ENCODE assay signal across 20 cellular contexts in the genomic region with DNA sequence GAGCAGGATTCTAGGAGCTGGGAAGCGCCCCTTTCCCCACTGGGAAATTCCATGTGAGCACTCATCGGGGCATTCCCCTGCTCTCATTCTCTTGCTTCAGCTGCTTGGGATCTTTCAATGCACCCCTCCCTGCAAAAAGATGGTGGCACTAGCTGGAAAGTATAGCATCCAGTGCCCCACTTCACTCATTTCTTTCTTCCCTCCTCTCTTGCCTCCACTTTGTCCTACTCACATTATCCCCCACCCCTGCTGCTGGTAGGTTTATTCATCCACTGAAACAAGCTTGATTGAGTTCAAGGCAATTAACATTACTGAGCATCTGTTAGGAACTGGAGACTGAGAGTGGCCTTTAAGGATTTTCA.
DNase-seq lines count a peak whose midpoint lies in the region; ATAC-seq, FAIRE-seq and TF ChIP-seq lines count a peak whose summit lies in the region.
"Had no signal": no experiment of that assay in that cellular context is flagged by ENCODE, and none has a peak within 500 bp of the region (broad histone marks: within the 10 kb centered on the region; RNA-seq: fewer than 3 reads in every experiment).

No MANE protein-coding gene starts in this region.

- H3K27me3 ChIP-seq in SK-N-SH (ENCODE audit: insufficient read depth) (no peaks in the 10 kb centered on the region), layer of hippocampus (ENCODE audit: control insufficient read depth, insufficient read depth, low read length) (no peaks in the 10 kb centered on the region)
- H3K27me3 ChIP-seq: BLaER1, upper lobe of right lung had no signal

- CTCF ChIA-PET in SK-N-SH (lab: Yijun Ruan, JAX): interaction anchor here (1.0 to 10.4 kb wide), 11 partner anchors 15 to 472 kb away, joined by 3 to 135 read pairs (median 22); a partner anchor contains a TSS

- 0 out of 2 replicates have a peak overlapping the region, but pooled peaks have one; percentile 42 for H3K9ac ChIP-seq in SK-N-SH
- H3K9ac ChIP-seq: BLaER1 had no signal

- peaks cover 3 to 12% of the 10 kb centered on the region in 2 experiments for H3K36me3 ChIP-seq in SK-N-SH (replicated peaks in 1 of 2; ENCODE audit: control insufficient read depth in 1 of 2, insufficient read depth in 2 of 2, low read length in 1 of 2)

- no peak overlapping the region for H3K4me3 ChIP-seq in SK-N-SH (ENCODE audit: low read depth in 2 of 2, low read length in 1 of 2)
- H3K4me3 ChIP-seq: BLaER1, upper lobe of right lung had no signal

- ATAC-seq in SK-N-SH treated with all-trans-retinoic acid at 6 μM for 48 hours: no peak
- ATAC-seq: upper lobe of right lung had no signal

- no peak for TF ChIP-seq EP300 in SK-N-SH (IDR thresholded peaks at IDR 0.05; ENCODE audit: borderline replicate concordance in 1 of 2, low read depth in 1 of 2, low read length in 1 of 2)

- 86% methylated on average over 2 of the region's 2 CpGs for WGBS in SK-N-SH (ENCODE audit: low lambda C conversion rate)

- H4K20me1 ChIP-seq in SK-N-SH (ENCODE audit: insufficient read depth): no peaks in the 10 kb centered on the region

- FAIRE-seq in D721Med (lab: Jason Lieb, UNC): no peak
- FAIRE-seq: A204.1, kidney, TTC549 had no signal

- no peak overlapping the region for H2AFZ ChIP-seq in SK-N-SH (ENCODE audit: low read depth)

- no peaks in the 10 kb centered on the region for H3K79me2 ChIP-seq in SK-N-SH (ENCODE audit: insufficient read depth)

- no peaks in the 10 kb centered on the region for H3K9me2 ChIP-seq in SK-N-SH

- H3K4me1 ChIP-seq in SK-N-SH (ENCODE audit: control insufficient read depth in 1 of 2, insufficient read depth in 2 of 2, low read depth in 1 of 2, low read length in 1 of 2): peaks cover 2 to 30% of the 10 kb centered on the region in 2 experiments; a peak in 3 of 4 replicates

- peak overlapping the region in 1 of 2 experiments; percentile 76; a peak in 2 of 4 replicates for H3K27ac ChIP-seq in SK-N-SH (ENCODE audit: low read depth in 2 of 2, low read length in 1 of 2)
- peak overlapping the region; percentile 85 for H3K27ac ChIP-seq in caudate nucleus (ENCODE audit: low read depth, low read length)
- H3K27ac ChIP-seq in layer of hippocampus (ENCODE audit: low read depth, low read length): peak overlapping the region; percentile 40
- H3K27ac ChIP-seq: BLaER1, upper lobe of right lung had no signal

- no peak for TF ChIP-seq CTCF in SK-N-SH (IDR thresholded peaks at IDR 0.05)
- TF ChIP-seq CTCF in D721Med (IDR thresholded peaks at IDR 0.05; ENCODE audit: insufficient read depth, missing control alignments): no peak

- no peak for TF ChIP-seq RAD21 in SK-N-SH (IDR thresholded peaks at IDR 0.05; ENCODE audit: low read length)

- H3K9me3 ChIP-seq in SK-N-SH: no peaks in the 10 kb centered on the region
- H3K9me3 ChIP-seq: BLaER1, upper lobe of right lung had no signal

- H3K4me2 ChIP-seq in SK-N-SH: no peak overlapping the region
- H3K4me2 ChIP-seq: BLaER1 had no signal

- POLR2A ChIA-PET in SK-N-SH (lab: Yijun Ruan, JAX): no interaction called here

- DNase-seq in SK-N-SH (no peak), caudate nucleus (lab: John Stamatoyannopoulos, UW) (peak in 4 of 61 donors; percentile 43 to 64 (median 51)), OCI-M1 (lab: John Stamatoyannopoulos, UW) (no peak), D721Med (ENCODE audit: insufficient read length, low spot score) (no peak), H4 (ENCODE audit: low spot score) (no peak), superior temporal gyrus (ENCODE audit: extremely low spot score) (no peak)
- DNase-seq: activated CD4-positive, alpha-beta T cell treated with anti-CD3 and anti-CD28 coated beads for 1 hour; activated CD8-positive, alpha-beta memory T cell treated with anti-CD3 and anti-CD28 coated beads for 24 hours; activated naive CD4-positive, alpha-beta T cell; activated T-cell treated with anti-CD3 and anti-CD28 coated beads, Interleukin-2, amount 50 U/mL, for 24 hours; dermis blood vessel endothelial cell; KBM-7; kidney; SHP77 treated with DMSO at 0.1 percent for 48 hours; upper lobe of right lung had no signal

- H3F3A ChIP-seq in SK-N-SH (replicated peaks; ENCODE audit: insufficient read depth): peaks cover 31% of the 10 kb centered on the region

TF ChIP-seq in SK-N-SH, 30 proteins besides CTCF, POLR2A, EP300 and RAD21:
- TF ChIP-seq, protein P1, sequence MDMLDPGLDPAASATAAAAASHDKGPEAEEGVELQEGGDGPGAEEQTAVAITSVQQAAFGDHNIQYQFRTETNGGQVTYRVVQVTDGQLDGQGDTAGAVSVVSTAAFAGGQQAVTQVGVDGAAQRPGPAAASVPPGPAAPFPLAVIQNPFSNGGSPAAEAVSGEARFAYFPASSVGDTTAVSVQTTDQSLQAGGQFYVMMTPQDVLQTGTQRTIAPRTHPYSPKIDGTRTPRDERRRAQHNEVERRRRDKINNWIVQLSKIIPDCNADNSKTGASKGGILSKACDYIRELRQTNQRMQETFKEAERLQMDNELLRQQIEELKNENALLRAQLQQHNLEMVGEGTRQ (IDR thresholded peaks at IDR 0.05; ENCODE audit: borderline replicate concordance, low read depth, low read length): no peak
- no peak for TF ChIP-seq FOSL2 (IDR thresholded peaks at IDR 0.05; ENCODE audit: borderline replicate concordance, low read depth)
- TF ChIP-seq CHD2 (IDR thresholded peaks at IDR 0.05; ENCODE audit: low read length, partially characterized antibody): no peak
TF ChIP-seq in SK-N-SH: peak in this region for 0.

TF ChIP-seq in SK-N-SH treated with all-trans-retinoic acid at 6 μM for 48 hours, 23 proteins besides CTCF, POLR2A, EP300 and RAD21 (continues in another document):
- TF ChIP-seq, protein P2, sequence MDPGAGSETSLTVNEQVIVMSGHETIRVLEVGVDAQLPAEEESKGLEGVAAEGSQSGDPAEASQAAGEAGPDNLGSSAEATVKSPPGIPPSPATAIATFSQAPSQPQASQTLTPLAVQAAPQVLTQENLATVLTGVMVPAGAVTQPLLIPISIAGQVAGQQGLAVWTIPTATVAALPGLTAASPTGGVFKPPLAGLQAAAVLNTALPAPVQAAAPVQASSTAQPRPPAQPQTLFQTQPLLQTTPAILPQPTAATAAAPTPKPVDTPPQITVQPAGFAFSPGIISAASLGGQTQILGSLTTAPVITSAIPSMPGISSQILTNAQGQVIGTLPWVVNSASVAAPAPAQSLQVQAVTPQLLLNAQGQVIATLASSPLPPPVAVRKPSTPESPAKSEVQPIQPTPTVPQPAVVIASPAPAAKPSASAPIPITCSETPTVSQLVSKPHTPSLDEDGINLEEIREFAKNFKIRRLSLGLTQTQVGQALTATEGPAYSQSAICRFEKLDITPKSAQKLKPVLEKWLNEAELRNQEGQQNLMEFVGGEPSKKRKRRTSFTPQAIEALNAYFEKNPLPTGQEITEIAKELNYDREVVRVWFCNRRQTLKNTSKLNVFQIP (CRISPR knock-in tag; IDR thresholded peaks at IDR 0.05; ENCODE audit: borderline replicate concordance, low read depth): no peak
- TF ChIP-seq, protein P3, sequence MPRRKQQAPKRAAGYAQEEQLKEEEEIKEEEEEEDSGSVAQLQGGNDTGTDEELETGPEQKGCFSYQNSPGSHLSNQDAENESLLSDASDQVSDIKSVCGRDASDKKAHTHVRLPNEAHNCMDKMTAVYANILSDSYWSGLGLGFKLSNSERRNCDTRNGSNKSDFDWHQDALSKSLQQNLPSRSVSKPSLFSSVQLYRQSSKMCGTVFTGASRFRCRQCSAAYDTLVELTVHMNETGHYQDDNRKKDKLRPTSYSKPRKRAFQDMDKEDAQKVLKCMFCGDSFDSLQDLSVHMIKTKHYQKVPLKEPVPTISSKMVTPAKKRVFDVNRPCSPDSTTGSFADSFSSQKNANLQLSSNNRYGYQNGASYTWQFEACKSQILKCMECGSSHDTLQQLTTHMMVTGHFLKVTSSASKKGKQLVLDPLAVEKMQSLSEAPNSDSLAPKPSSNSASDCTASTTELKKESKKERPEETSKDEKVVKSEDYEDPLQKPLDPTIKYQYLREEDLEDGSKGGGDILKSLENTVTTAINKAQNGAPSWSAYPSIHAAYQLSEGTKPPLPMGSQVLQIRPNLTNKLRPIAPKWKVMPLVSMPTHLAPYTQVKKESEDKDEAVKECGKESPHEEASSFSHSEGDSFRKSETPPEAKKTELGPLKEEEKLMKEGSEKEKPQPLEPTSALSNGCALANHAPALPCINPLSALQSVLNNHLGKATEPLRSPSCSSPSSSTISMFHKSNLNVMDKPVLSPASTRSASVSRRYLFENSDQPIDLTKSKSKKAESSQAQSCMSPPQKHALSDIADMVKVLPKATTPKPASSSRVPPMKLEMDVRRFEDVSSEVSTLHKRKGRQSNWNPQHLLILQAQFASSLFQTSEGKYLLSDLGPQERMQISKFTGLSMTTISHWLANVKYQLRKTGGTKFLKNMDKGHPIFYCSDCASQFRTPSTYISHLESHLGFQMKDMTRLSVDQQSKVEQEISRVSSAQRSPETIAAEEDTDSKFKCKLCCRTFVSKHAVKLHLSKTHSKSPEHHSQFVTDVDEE (CRISPR knock-in tag; IDR thresholded peaks at IDR 0.05): no peak
- TF ChIP-seq TCF4 (CRISPR knock-in tag; IDR thresholded peaks at IDR 0.05; ENCODE audit: borderline replicate concordance): no peak
- no peak for TF ChIP-seq PPARA (CRISPR knock-in tag; IDR thresholded peaks at IDR 0.05; ENCODE audit: borderline replicate concordance)
- TF ChIP-seq ZNF70 (CRISPR knock-in tag; IDR thresholded peaks at IDR 0.05): no peak
- no peak for TF ChIP-seq CSDC2 (CRISPR knock-in tag; IDR thresholded peaks at IDR 0.05)
- no peak for TF ChIP-seq TOX (CRISPR knock-in tag; IDR thresholded peaks at IDR 0.05; ENCODE audit: borderline replicate concordance)
- TF ChIP-seq ZC3H10 (CRISPR knock-in tag; IDR thresholded peaks at IDR 0.05): no peak
- TF ChIP-seq ZFP30 (CRISPR knock-in tag; IDR thresholded peaks at IDR 0.05): no peak
- TF ChIP-seq ZNF565 (CRISPR knock-in tag; conservative IDR thresholded peaks at IDR 0.05; ENCODE audit: low read depth): no peak
- no peak for TF ChIP-seq BACH2 (CRISPR knock-in tag; IDR thresholded peaks at IDR 0.05; ENCODE audit: borderline replicate concordance)
- TF ChIP-seq ZFP3 (CRISPR knock-in tag; IDR thresholded peaks at IDR 0.05): no peak
- TF ChIP-seq ISL1 (CRISPR knock-in tag; IDR thresholded peaks at IDR 0.05): no peak
- no peak for TF ChIP-seq GLIS3 (CRISPR knock-in tag; IDR thresholded peaks at IDR 0.05)
- no peak for TF ChIP-seq OSR1 (CRISPR knock-in tag; IDR thresholded peaks at IDR 0.05)
- no peak for TF ChIP-seq SNAI2 (CRISPR knock-in tag; IDR thresholded peaks at IDR 0.05)
